Comparison of ENCODE assay signal across 1 cellular context in the genomic region with DNA sequence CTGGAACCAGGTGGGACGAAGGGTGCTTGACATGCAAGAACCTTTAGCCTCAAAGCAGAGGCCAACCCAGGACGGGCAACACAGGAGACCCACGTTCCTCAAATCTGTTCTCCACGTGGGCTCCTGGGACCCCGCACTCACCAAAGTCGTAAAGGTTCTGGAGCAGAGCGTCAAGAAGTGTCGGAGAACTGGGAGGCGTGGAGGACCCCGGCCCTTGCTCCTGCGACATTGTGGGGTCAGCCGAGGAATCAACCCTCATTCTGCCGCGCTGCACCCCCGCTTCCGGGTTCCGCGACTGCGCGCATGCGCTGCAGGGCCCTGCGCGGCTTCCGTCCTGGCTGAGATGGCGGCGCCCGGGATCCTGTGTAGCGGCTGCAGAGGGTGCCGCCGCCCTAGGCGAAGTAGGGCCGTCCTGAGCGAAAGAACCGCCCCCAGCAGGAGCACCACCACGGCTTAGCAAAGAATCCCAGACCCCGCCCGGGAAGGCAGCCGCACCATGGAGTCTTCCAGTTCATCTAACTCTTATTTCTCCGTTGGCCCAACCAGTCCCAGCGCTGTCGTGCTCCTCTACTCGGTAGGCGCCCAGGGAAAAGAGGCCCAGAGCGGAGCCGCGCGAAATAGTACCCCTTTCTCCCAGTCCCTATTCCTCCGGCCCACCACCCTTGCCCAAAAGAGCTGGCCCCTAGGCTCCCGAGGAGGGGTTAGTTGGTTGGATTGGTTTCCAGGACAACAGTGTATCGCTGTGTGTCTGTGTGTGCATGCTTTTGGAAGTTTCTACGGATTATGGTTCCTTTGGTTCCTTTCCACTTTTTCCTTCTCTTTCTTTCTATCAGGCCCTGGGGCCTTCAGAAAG.
A peak's percentile ranks its signal among the peaks of the same experiment; 100 is the strongest.
TF ChIP-seq lines count a peak whose summit lies in the region.

A gene (plus strand): TSS at position 330 of the 853 bp plus-strand sequence. CDS start 167 bp downstream, at position 497.

TF ChIP-seq in IMR-90, 13 proteins besides CTCF, POLR2A, EP300 and RAD21 (continued from another document):
- TF ChIP-seq MAZ (IDR thresholded peaks at IDR 0.05; ENCODE audit: borderline replicate concordance, low read depth, low read length) (peak; percentile 58; the same call in 1 of the 2 replicates), MXI1 (IDR thresholded peaks at IDR 0.05; ENCODE audit: borderline replicate concordance, low read depth, low read length) (peak; percentile 81; the same call in 1 of the 2 replicates)
